Comparison of ENCODE assay signal across 2 cellular contexts in the genomic region with DNA sequence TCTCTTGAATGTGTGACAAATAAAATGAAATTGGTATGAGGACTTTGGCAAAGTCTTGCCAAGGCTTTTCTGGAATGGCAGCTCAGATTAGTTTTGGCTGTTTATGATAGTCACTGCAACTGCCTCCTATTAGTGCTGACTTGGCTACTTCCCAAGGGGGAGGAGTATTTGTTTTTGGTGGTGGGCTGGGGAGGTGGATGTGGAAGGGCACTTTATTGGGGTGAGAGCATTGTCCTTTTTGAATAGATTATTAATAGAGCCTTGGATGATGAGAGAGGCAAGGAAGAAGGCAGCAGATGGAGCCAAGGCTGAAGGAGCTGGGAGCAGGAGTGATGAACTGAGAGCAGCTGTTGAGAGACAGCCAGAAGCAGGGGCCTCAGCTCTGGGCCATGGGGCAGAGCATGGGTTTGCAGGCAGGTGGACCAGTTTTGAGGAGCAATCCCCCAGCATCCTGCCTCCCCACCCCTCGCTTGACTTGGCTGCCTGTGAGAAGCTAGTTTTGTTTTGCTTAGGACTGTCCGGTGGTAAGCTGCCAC.
A peak's percentile ranks its signal among the peaks of the same experiment; 100 is the strongest.
TF ChIP-seq lines count a peak whose summit lies in the region.

No MANE protein-coding gene starts in this region.

TF ChIP-seq in A549, 52 proteins besides CTCF, POLR2A, EP300 and RAD21:
- TF ChIP-seq ZFP36 (IDR thresholded peaks at IDR 0.05; ENCODE audit: borderline replicate concordance, partially characterized antibody) (no peak), MAFK (IDR thresholded peaks at IDR 0.05; ENCODE audit: partially characterized antibody) (peak; percentile 74)

TF ChIP-seq in H1, 55 proteins besides CTCF, POLR2A, EP300 and RAD21:
- TF ChIP-seq MAFK (IDR thresholded peaks at IDR 0.05; ENCODE audit: low read depth, low read length): peak; percentile 13; the same call in 1 of the 2 replicates
- TF ChIP-seq SRF (IDR thresholded peaks at IDR 0.05; ENCODE audit: low read depth, low read length): no peak
